14 cellular contexts compared by ENCODE assay signal in genomic region chr4:89108068-89108467, GRCh38.
"Had no signal": no experiment of that assay in that cellular context is flagged by ENCODE, and none has a peak within 500 bp of the region (broad histone marks: within the 10 kb centered on the region; RNA-seq: fewer than 3 reads in every experiment).

No MANE protein-coding gene starts in this region.

- H3K9me3 ChIP-seq: gastrocnemius medialis, heart right ventricle, ovary, suprapubic skin, upper lobe of left lung had no signal

- H3K4me3 ChIP-seq: coronary artery, gastrocnemius medialis, heart right ventricle, neural progenitor cell, ovary, suprapubic skin, upper lobe of left lung had no signal

- DNase-seq: activated CD4-positive, alpha-beta T cell treated with anti-CD3 and anti-CD28 coated beads, Interleukin-2, amount 10 ng/mL, durations not matched to agents 7 days and 5 days; activated naive CD4-positive, alpha-beta T cell treated with anti-CD3 and anti-CD28 coated beads, Interleukin-2, amount 10 ng/mL, durations not matched to agents 7 days and 5 days; caudate nucleus; effector memory CD4-positive, alpha-beta T cell; gastrocnemius medialis; heart right ventricle; islet precursor cell; ovary; stimulated activated CD4-positive, alpha-beta T cell treated with anti-CD3 and anti-CD28 coated beads, Interleukin-2, amount 100 ng/mL, for 48 hours; stimulated activated naive CD8-positive, alpha-beta T cell treated with anti-CD3 and anti-CD28 coated beads, Interleukin-15, Interleukin-2, amounts not matched to agents 100 U/mL and 50 U/mL, for 24 hours had no signal

- H3K27ac ChIP-seq: coronary artery, gastrocnemius medialis, heart right ventricle, neural progenitor cell, ovary, suprapubic skin, upper lobe of left lung had no signal

- H2AFZ ChIP-seq: neural progenitor cell had no signal

- H3K4me2 ChIP-seq: neural progenitor cell had no signal

- H3K27me3 ChIP-seq: gastrocnemius medialis, ovary, suprapubic skin, upper lobe of left lung had no signal

- H3K36me3 ChIP-seq: gastrocnemius medialis, heart right ventricle, neural progenitor cell, ovary, suprapubic skin, upper lobe of left lung had no signal
